In the genomic region with DNA sequence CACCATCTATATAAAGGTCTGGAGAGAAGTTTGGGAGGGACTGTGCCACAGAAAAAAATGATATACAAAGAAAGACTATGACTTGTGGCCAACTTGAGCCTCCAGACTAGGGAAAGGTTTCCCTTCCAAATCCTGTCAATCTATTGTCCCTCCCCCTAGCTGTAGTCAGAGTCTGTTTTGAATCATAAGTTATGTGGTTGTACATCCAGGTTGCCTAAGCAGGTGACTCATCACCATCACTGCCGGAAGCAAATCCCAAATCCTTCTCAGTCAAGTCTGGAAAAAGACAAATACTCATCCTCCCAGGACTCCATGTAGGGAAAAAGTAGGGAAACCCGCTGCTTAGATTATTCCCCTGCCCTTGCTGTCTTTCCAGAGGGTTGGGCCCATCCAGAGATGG, we compare ENCODE assay signal across 14 cellular contexts.
DNase-seq lines count a peak whose midpoint lies in the region; TF ChIP-seq lines count a peak whose summit lies in the region.
"Had no signal": no experiment of that assay in that cellular context is flagged by ENCODE, and none has a peak within 500 bp of the region (broad histone marks: within the 10 kb centered on the region; RNA-seq: fewer than 3 reads in every experiment).

No MANE protein-coding gene starts in this region.

- H3K9me3 Mint-ChIP-seq in CD8-positive, alpha-beta memory T cell: no peaks in the 10 kb centered on the region
- H3K9me3 Mint-ChIP-seq: CD8-positive, alpha-beta T cell had no signal

- no peak; the same call in 1 of the 2 replicates for TF ChIP-seq CTCF in AG10803 (conservative IDR thresholded peaks at IDR 0.05; ENCODE audit: low read length)

- H3K4me3 ChIP-seq in AG10803 (ENCODE audit: low read length): no peak overlapping the region
- no peak overlapping the region for H3K4me3 ChIP-seq in CD8-positive, alpha-beta memory T cell (ENCODE audit: low read length)
- H3K4me3 ChIP-seq in HAP-1: no peak overlapping the region
- H3K4me3 ChIP-seq: cardiac muscle cell, gastrocnemius medialis had no signal

- POLR2A ChIA-PET in CD8-positive, alpha-beta memory T cell (lab: Charles Lee): no interaction called here

- H3K27ac Mint-ChIP-seq in CD8-positive, alpha-beta memory T cell: no peak overlapping the region
- H3K27ac Mint-ChIP-seq: CD8-positive, alpha-beta T cell had no signal

- peaks cover 0 to 4% (median 0%) of the 10 kb centered on the region in 3 donors for H3K4me1 Mint-ChIP-seq in CD8-positive, alpha-beta memory T cell

- H3K27ac ChIP-seq in CD8-positive, alpha-beta memory T cell (ENCODE audit: low read depth, low read length): no peak overlapping the region
- H3K27ac ChIP-seq: cardiac muscle cell, gastrocnemius medialis, VCaP had no signal

- H3K4me1 ChIP-seq in CD8-positive, alpha-beta memory T cell (ENCODE audit: insufficient read depth, low read length): no peaks in the 10 kb centered on the region
- no peaks in the 10 kb centered on the region for H3K4me1 ChIP-seq in HAP-1
- H3K4me1 ChIP-seq: gastrocnemius medialis had no signal

- in situ Hi-C loops in HAP-1 (cut with MboI; ENCODE audit: low sequenced_read_pairs): loop anchor here (25.0 kb wide), 1 partner anchor 382 kb away; no protein-coding TSS in a partner anchor

- no peaks in the 10 kb centered on the region for H3K9me3 ChIP-seq in CD8-positive, alpha-beta memory T cell (ENCODE audit: low read length)
- H3K9me3 ChIP-seq in HAP-1: no peaks in the 10 kb centered on the region
- H3K9me3 ChIP-seq: gastrocnemius medialis had no signal

- no peaks in the 10 kb centered on the region for H3K27me3 ChIP-seq in CD8-positive, alpha-beta memory T cell (ENCODE audit: insufficient read depth, low read length, poor library complexity, severe bottlenecking)
- peaks cover 2% of the 10 kb centered on the region for H3K27me3 ChIP-seq in HAP-1 (ENCODE audit: low read depth)
- H3K27me3 ChIP-seq: cardiac muscle cell, gastrocnemius medialis had no signal

- no peaks in the 10 kb centered on the region for H3K36me3 Mint-ChIP-seq in CD8-positive, alpha-beta memory T cell
- H3K36me3 Mint-ChIP-seq: CD8-positive, alpha-beta T cell had no signal

- H3K36me3 ChIP-seq in CD8-positive, alpha-beta memory T cell (ENCODE audit: insufficient read depth, low read length): no peaks in the 10 kb centered on the region
- no peaks in the 10 kb centered on the region for H3K36me3 ChIP-seq in HAP-1 (replicated peaks)
- H3K36me3 ChIP-seq: cardiac muscle cell, gastrocnemius medialis had no signal

- peaks cover 0 to 2% of the 10 kb centered on the region in 2 donors for H3K27me3 Mint-ChIP-seq in CD8-positive, alpha-beta memory T cell

- CTCF ChIA-PET in CD8-positive, alpha-beta memory T cell (lab: Charles Lee): no interaction called here

- no peak overlapping the region for H3K4me3 Mint-ChIP-seq in CD8-positive, alpha-beta memory T cell
- H3K4me3 Mint-ChIP-seq: CD8-positive, alpha-beta T cell had no signal

- DNase-seq in AG10803 (ENCODE audit: low read depth) (peak; percentile 79), HT-29 (ENCODE audit: low spot score) (peak; percentile 33), astrocyte of the hippocampus (ENCODE audit: low read depth, low spot score) (peak; percentile 39), iris pigment epithelial cell (ENCODE audit: low read depth) (peak; percentile 87), NCI-H1092 (lab: John Stamatoyannopoulos, UW) (no peak), OCI-M1 (lab: John Stamatoyannopoulos, UW) (no peak), HAP-1 (ENCODE audit: low spot score in 2 of 2) (no peak)
- DNase-seq in CD8-positive, alpha-beta memory T cell: no peak
- DNase-seq: activated T-cell treated with anti-CD3 and anti-CD28 coated beads, Interleukin-2, amount 50 U/mL, for 1 hour; CD8-positive, alpha-beta T cell; gastrocnemius medialis; NCI-H2171 had no signal

Comparison
In these comparisons a context has a peak if more than half of its experiments do, and no peak if none do; other contexts are left out.
1. DNase-seq: peak in AG10803 (single experiment), HT-29 (single experiment), astrocyte of the hippocampus (single experiment) and iris pigment epithelial cell (single experiment); none in CD8-positive, alpha-beta memory T cell (0 of 5), NCI-H1092 (single experiment), OCI-M1 (single experiment) and HAP-1 (0 of 2).